ENCODE assay signal across 16 cellular contexts in the genomic region with DNA sequence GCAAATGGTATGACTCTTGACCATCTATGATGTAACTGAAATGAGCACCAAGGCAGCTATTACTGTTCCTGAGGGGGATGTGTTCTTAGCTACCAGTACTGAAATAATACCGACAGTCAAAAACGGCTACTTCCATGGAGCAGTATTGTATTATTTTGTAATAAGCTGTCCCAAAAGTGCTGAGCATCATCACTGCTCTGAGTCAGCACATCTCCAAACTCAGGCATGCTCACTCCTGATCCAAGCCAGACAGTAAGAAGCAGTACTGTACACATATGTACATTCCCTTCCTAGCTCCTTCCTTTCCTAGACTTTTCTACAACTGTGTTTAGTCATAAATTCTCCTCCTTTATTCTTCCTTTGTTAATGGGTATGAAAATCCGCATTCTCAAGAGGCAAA. TPM values are rescaled to one million over a fixed set of nuclear protein-coding genes. Genes with fewer than 3 reads are reported as not detected.
DNase-seq lines count a peak whose midpoint lies in the region; ATAC-seq and TF ChIP-seq lines count a peak whose summit lies in the region.
"Had no signal": no experiment of that assay in that cellular context is flagged by ENCODE, and none has a peak within 500 bp of the region (broad histone marks: within the 10 kb centered on the region; RNA-seq: fewer than 3 reads in every experiment).

No MANE protein-coding gene starts in this region.

- peaks cover 0 to 8% (median 0%) of the 10 kb centered on the region in 3 donors for H3K36me3 ChIP-seq in tibial nerve
- H3K36me3 ChIP-seq: neural progenitor cell had no signal

- peak overlapping the region; percentile 15 for H3K27ac Mint-ChIP-seq in activated CD4-positive, alpha-beta memory T cell treated with anti-CD3 and anti-CD28 coated beads for 36 hours
- no peak overlapping the region for H3K27ac Mint-ChIP-seq in activated CD4-positive, alpha-beta memory T cell treated with anti-CD3 and anti-CD28 coated beads, Interleukin-2, amount 10 ng/mL, durations not matched to agents 7 days and 5 days
- peak overlapping the region; percentile 71 for H3K27ac Mint-ChIP-seq in stimulated activated memory B cell treated with anti-CD40 and anti-IgM and Interleukin-4, amounts not matched to agents 10 μg/mL and 1 μg/mL and 100 μg/mL, for 72 hours
- H3K27ac Mint-ChIP-seq: activated T-helper 1 cell treated with anti-CD3 and anti-CD28 coated beads, Interleukin-12 subunit alpha, Interleukin-12 subunit beta, Interleukin-2, Interleukin-4 antibody, amounts not matched to agents 30 ng/mL and 10 ng/mL and 1 ng/mL, durations not matched to agents 14 hours and 24 hours and 36 hours; neural progenitor cell had no signal

- WGBS in tibial nerve, 2 donors, result 57 to 71% methylated on average over 3 of the region's 3 CpGs

- H3K27ac ChIP-seq in tibial nerve, result no peak overlapping the region
- H3K27ac ChIP-seq: lower lobe of right lung, neural progenitor cell had no signal

- H3K36me3 Mint-ChIP-seq in activated CD4-positive, alpha-beta memory T cell treated with anti-CD3 and anti-CD28 coated beads for 36 hours, result peaks cover under 1% of the 10 kb centered on the region
- H3K36me3 Mint-ChIP-seq in activated CD4-positive, alpha-beta memory T cell treated with anti-CD3 and anti-CD28 coated beads, Interleukin-2, amount 10 ng/mL, durations not matched to agents 7 days and 5 days (ENCODE audit: low read depth), result peaks cover 15% of the 10 kb centered on the region
- H3K36me3 Mint-ChIP-seq in stimulated activated memory B cell treated with anti-CD40 and anti-IgM and Interleukin-4, amounts not matched to agents 10 μg/mL and 1 μg/mL and 100 μg/mL, for 72 hours, result peaks cover 5% of the 10 kb centered on the region

- no peak overlapping the region for H3K4me3 Mint-ChIP-seq in activated CD4-positive, alpha-beta memory T cell treated with anti-CD3 and anti-CD28 coated beads for 36 hours
- no peak overlapping the region for H3K4me3 Mint-ChIP-seq in activated CD4-positive, alpha-beta memory T cell treated with anti-CD3 and anti-CD28 coated beads, Interleukin-2, amount 10 ng/mL, durations not matched to agents 7 days and 5 days
- H3K4me3 Mint-ChIP-seq in stimulated activated memory B cell treated with anti-CD40 and anti-IgM and Interleukin-4, amounts not matched to agents 10 μg/mL and 1 μg/mL and 100 μg/mL, for 72 hours, result no peak overlapping the region
- H3K4me3 Mint-ChIP-seq: activated T-helper 1 cell treated with anti-CD3 and anti-CD28 coated beads, Interleukin-12 subunit alpha, Interleukin-12 subunit beta, Interleukin-2, Interleukin-4 antibody, amounts not matched to agents 30 ng/mL and 10 ng/mL and 1 ng/mL, durations not matched to agents 14 hours and 24 hours and 36 hours; neural progenitor cell had no signal

- intact Hi-C loops in activated CD4-positive, alpha-beta memory T cell treated with anti-CD3 and anti-CD28 coated beads for 36 hours (cut with micrococcal nuclease), result loop anchor here (2.0 to 5.0 kb wide), 3 partner anchors 23 to 69 kb away; partner anchors contain the start of gene RDH12

- H3K4me3 ChIP-seq in fibroblast of villous mesenchyme (ENCODE audit: low read depth, low read length), result no peak overlapping the region
- no peak overlapping the region for H3K4me3 ChIP-seq in tibial nerve
- H3K4me3 ChIP-seq: lower lobe of right lung, neural progenitor cell had no signal

- TF ChIP-seq CTCF in fibroblast of villous mesenchyme (IDR thresholded peaks at IDR 0.05; ENCODE audit: insufficient read depth, low read depth, low read length) (no peak), tibial nerve (IDR thresholded peaks at IDR 0.05) (no peak)

- CTCF ChIA-PET in activated CD4-positive, alpha-beta memory T cell treated with anti-CD3 and anti-CD28 coated beads for 36 hours (lab: Charles Lee), result interaction anchor here (1.2 to 8.0 kb wide), 8 partner anchors 9 to 239 kb away, joined by 3 to 92 read pairs (median 13); partner anchors contain the start of gene ARG2
- CTCF ChIA-PET in activated CD4-positive, alpha-beta memory T cell treated with anti-CD3 and anti-CD28 coated beads, Interleukin-2, amount 10 ng/mL, durations not matched to agents 7 days and 5 days (lab: Charles Lee), result interaction anchor here (0.8 to 3.7 kb wide), 10 partner anchors 8 to 239 kb away, joined by 3 to 43 read pairs (median 5); partner anchors contain the start of gene ARG2

- H3K27me3 Mint-ChIP-seq in activated CD4-positive, alpha-beta memory T cell treated with anti-CD3 and anti-CD28 coated beads for 36 hours, result no peaks in the 10 kb centered on the region
- H3K27me3 Mint-ChIP-seq in activated CD4-positive, alpha-beta memory T cell treated with anti-CD3 and anti-CD28 coated beads, Interleukin-2, amount 10 ng/mL, durations not matched to agents 7 days and 5 days, result no peaks in the 10 kb centered on the region
- no peaks in the 10 kb centered on the region for H3K27me3 Mint-ChIP-seq in stimulated activated memory B cell treated with anti-CD40 and anti-IgM and Interleukin-4, amounts not matched to agents 10 μg/mL and 1 μg/mL and 100 μg/mL, for 72 hours

- no peaks in the 10 kb centered on the region for H3K27me3 ChIP-seq in tibial nerve
- H3K27me3 ChIP-seq: neural progenitor cell had no signal

- no peak for TF ChIP-seq POLR2A in tibial nerve (IDR thresholded peaks at IDR 0.05)

- no peak for DNase-seq in activated CD4-positive, alpha-beta memory T cell treated with anti-CD3 and anti-CD28 coated beads for 36 hours
- DNase-seq in activated CD4-positive, alpha-beta memory T cell treated with anti-CD3 and anti-CD28 coated beads, Interleukin-2, amount 10 ng/mL, durations not matched to agents 7 days and 5 days, result no peak
- DNase-seq in amniotic epithelial cell (ENCODE audit: low read depth), result peak; percentile 63
- peak; percentile 56 for DNase-seq in fibroblast of villous mesenchyme (ENCODE audit: low read depth)
- no peak for DNase-seq in tibial nerve (ENCODE audit: low spot score in 2 of 2)
- no peak for DNase-seq in kidney tubule cell (ENCODE audit: low spot score)
- DNase-seq: 8988T, aorta, hypothalamus, lower lobe of right lung, NCI-H1048, SW 1271 had no signal

- POLR2A ChIA-PET in activated CD4-positive, alpha-beta memory T cell treated with anti-CD3 and anti-CD28 coated beads for 36 hours (lab: Charles Lee), result no interaction called here
- POLR2A ChIA-PET in activated CD4-positive, alpha-beta memory T cell treated with anti-CD3 and anti-CD28 coated beads, Interleukin-2, amount 10 ng/mL, durations not matched to agents 7 days and 5 days (lab: Charles Lee), result interaction anchor here (1.0 to 1.7 kb wide), 3 partner anchors 9 to 47 kb away, joined by 3 to 4 read pairs (median 3); partner anchors contain the start of gene ARG2

- TF ChIP-seq EP300 in tibial nerve (IDR thresholded peaks at IDR 0.05), result no peak

- H3K9me3 Mint-ChIP-seq in activated CD4-positive, alpha-beta memory T cell treated with anti-CD3 and anti-CD28 coated beads for 36 hours, result no peaks in the 10 kb centered on the region
- H3K9me3 Mint-ChIP-seq in activated CD4-positive, alpha-beta memory T cell treated with anti-CD3 and anti-CD28 coated beads, Interleukin-2, amount 10 ng/mL, durations not matched to agents 7 days and 5 days, result no peaks in the 10 kb centered on the region
- H3K9me3 Mint-ChIP-seq in stimulated activated memory B cell treated with anti-CD40 and anti-IgM and Interleukin-4, amounts not matched to agents 10 μg/mL and 1 μg/mL and 100 μg/mL, for 72 hours, result no peaks in the 10 kb centered on the region
- H3K9me3 Mint-ChIP-seq: activated T-helper 1 cell treated with anti-CD3 and anti-CD28 coated beads, Interleukin-12 subunit alpha, Interleukin-12 subunit beta, Interleukin-2, Interleukin-4 antibody, amounts not matched to agents 30 ng/mL and 10 ng/mL and 1 ng/mL, durations not matched to agents 14 hours and 24 hours and 36 hours; neural progenitor cell had no signal

- H3K4me1 Mint-ChIP-seq in activated CD4-positive, alpha-beta memory T cell treated with anti-CD3 and anti-CD28 coated beads for 36 hours (ENCODE audit: low read depth), result peaks cover 48% of the 10 kb centered on the region
- H3K4me1 Mint-ChIP-seq in activated CD4-positive, alpha-beta memory T cell treated with anti-CD3 and anti-CD28 coated beads, Interleukin-2, amount 10 ng/mL, durations not matched to agents 7 days and 5 days, result peaks cover 36% of the 10 kb centered on the region
- peaks cover 41% of the 10 kb centered on the region for H3K4me1 Mint-ChIP-seq in stimulated activated memory B cell treated with anti-CD40 and anti-IgM and Interleukin-4, amounts not matched to agents 10 μg/mL and 1 μg/mL and 100 μg/mL, for 72 hours

- H3K9me3 ChIP-seq in tibial nerve, result no peaks in the 10 kb centered on the region
- H3K9me3 ChIP-seq: lower lobe of right lung had no signal

- peaks cover 0 to 36% (median 3%) of the 10 kb centered on the region in 4 donors for H3K4me1 ChIP-seq in tibial nerve
- H3K4me1 ChIP-seq: lower lobe of right lung, neural progenitor cell had no signal

- no peak for ATAC-seq in stimulated activated memory B cell treated with anti-CD40 and anti-IgM and Interleukin-4, amounts not matched to agents 10 μg/mL and 1 μg/mL and 100 μg/mL, for 72 hours
- ATAC-seq in GM19324 (IDR thresholded peaks at IDR 0.05; ENCODE audit: low FRiP score, unreplicated experiment), result no peak
- ATAC-seq: lower lobe of right lung had no signal

RNA-seq across cellular contexts. Expression of gene VTI1B, which starts 8.5 kb away (rescaled TPM):
- 10 to 100 TPM; 75.6 to 75.8 TPM for total RNA-seq in activated CD4-positive, alpha-beta memory T cell treated with anti-CD3 and anti-CD28 coated beads for 36 hours
- total RNA-seq in activated CD4-positive, alpha-beta memory T cell treated with anti-CD3 and anti-CD28 coated beads, Interleukin-2, amount 10 ng/mL, durations not matched to agents 7 days and 5 days, result 10 to 100 TPM; 73.3 to 77.3 TPM
- total RNA-seq in fibroblast of villous mesenchyme (45.1 and 52.2 TPM in 2 replicates), tibial nerve (100 to 1,000 TPM in 3 of 4 donors, 10 to 100 TPM in 1; 66.1 to 123 (median 103) TPM)

RNA-seq across cellular contexts. Expression of gene RDH11, which starts 29.7 kb away (rescaled TPM):
- 10 to 100 TPM; 70.9 to 76.7 TPM for total RNA-seq in activated CD4-positive, alpha-beta memory T cell treated with anti-CD3 and anti-CD28 coated beads for 36 hours
- 10 to 100 TPM; 56.6 to 60.4 TPM for total RNA-seq in activated CD4-positive, alpha-beta memory T cell treated with anti-CD3 and anti-CD28 coated beads, Interleukin-2, amount 10 ng/mL, durations not matched to agents 7 days and 5 days
- total RNA-seq in fibroblast of villous mesenchyme, result 138 and 212 TPM in 2 replicates
- total RNA-seq in tibial nerve, result 10 to 100 TPM; 24.0 to 48.8 (median 34.9) TPM

RNA-seq across cellular contexts. Expression of gene RDH12, which starts 35.8 kb away (rescaled TPM):
- total RNA-seq in activated CD4-positive, alpha-beta memory T cell treated with anti-CD3 and anti-CD28 coated beads for 36 hours, result not detected
- not detected for total RNA-seq in activated CD4-positive, alpha-beta memory T cell treated with anti-CD3 and anti-CD28 coated beads, Interleukin-2, amount 10 ng/mL, durations not matched to agents 7 days and 5 days
- total RNA-seq in fibroblast of villous mesenchyme, result under 0.01 TPM in 1 of 2 replicates, not detected in the other
- not detected for total RNA-seq in tibial nerve
- total RNA-seq: activated T-helper 1 cell treated with anti-CD3 and anti-CD28 coated beads, Interleukin-12 subunit alpha, Interleukin-12 subunit beta, Interleukin-2, Interleukin-4 antibody, amounts not matched to agents 30 ng/mL and 10 ng/mL and 1 ng/mL, durations not matched to agents 14 hours and 24 hours and 36 hours; aorta had no signal

RNA-seq across cellular contexts. Expression of gene ARG2, which starts 46.2 kb away (rescaled TPM):
- total RNA-seq in activated CD4-positive, alpha-beta memory T cell treated with anti-CD3 and anti-CD28 coated beads for 36 hours, result 1 to 10 TPM; 6.8 to 7.6 TPM
- 1 to 10 TPM; 6.8 to 7.7 TPM for total RNA-seq in activated CD4-positive, alpha-beta memory T cell treated with anti-CD3 and anti-CD28 coated beads, Interleukin-2, amount 10 ng/mL, durations not matched to agents 7 days and 5 days
- total RNA-seq in fibroblast of villous mesenchyme, result 3.9 TPM in 2 replicates
- 10 to 100 TPM in 1 of 4 donors, 1 to 10 TPM in 2, under 1 TPM in 1; 0.44 to 21.3 (median 2.6) TPM for total RNA-seq in tibial nerve

Comparison
In these comparisons a context has a peak if more than half of its experiments do, and no peak if none do; other contexts are left out.
1. DNase-seq: peak in amniotic epithelial cell (single experiment) and fibroblast of villous mesenchyme (single experiment); none in activated CD4-positive, alpha-beta memory T cell treated with anti-CD3 and anti-CD28 coated beads for 36 hours (single experiment), activated CD4-positive, alpha-beta memory T cell treated with anti-CD3 and anti-CD28 coated beads, Interleukin-2, amount 10 ng/mL, durations not matched to agents 7 days and 5 days (single experiment), tibial nerve (0 of 2) and kidney tubule cell (single experiment).